In the genomic region with DNA sequence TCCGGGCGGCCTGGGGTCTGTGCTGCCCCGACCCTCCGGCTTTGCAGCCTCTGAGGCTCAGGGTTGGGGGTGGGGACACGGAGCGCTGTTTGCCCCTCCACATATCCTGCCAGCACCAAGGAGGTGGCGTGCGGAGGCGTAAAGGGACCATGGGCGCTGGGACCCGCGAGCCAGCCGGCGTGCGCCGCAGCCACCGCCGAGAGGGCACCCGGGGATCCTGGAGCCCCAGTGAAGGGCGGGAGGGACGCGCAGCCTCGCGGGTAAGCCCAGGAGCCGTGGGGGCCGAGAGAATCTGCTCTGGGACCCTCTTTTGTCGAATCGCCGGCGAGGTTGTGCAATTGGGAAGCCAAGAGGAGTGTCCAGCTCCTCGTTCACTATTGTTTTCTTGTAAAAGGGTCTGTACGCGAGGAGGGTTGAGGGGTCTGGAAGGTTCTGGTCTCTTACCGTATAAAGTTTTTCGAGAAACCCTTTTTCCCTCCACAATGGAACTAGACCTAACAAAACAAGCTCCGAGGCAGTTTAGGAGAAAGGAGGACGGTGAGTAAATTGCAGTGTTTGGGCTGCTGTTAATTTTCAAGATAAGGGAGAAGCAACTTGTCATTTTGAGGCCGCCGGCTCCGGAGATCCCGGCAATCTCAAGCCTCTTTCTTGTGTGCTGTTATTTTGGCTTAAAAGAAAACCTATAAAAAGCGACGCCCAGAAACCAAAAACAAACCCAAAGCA, we compare ENCODE assay signal across 7 cellular contexts.
DNase-seq lines count a peak whose midpoint lies in the region; ATAC-seq and TF ChIP-seq lines count a peak whose summit lies in the region.

No MANE protein-coding gene starts in this region.

- H3K9me3 ChIP-seq in ES-I3 (ENCODE audit: control insufficient read depth, insufficient read depth, low read length): no peaks in the 10 kb centered on the region
- no peaks in the 10 kb centered on the region for H3K9me3 ChIP-seq in Loucy (ENCODE audit: insufficient read depth, low read depth, low read length)

- H3K9ac ChIP-seq in ES-I3 (ENCODE audit: low read depth, low read length): peak overlapping the region; percentile 56
- H3K9ac ChIP-seq in Loucy (ENCODE audit: low read depth, low read length, poor library complexity, severe bottlenecking): peak overlapping the region; percentile 17

- H3K36me3 ChIP-seq in ES-I3 (ENCODE audit: insufficient read depth, low read length) (no peaks in the 10 kb centered on the region), Loucy (ENCODE audit: insufficient read depth, low read length) (no peaks in the 10 kb centered on the region)

- no peaks in the 10 kb centered on the region for H3F3A ChIP-seq in Loucy (ENCODE audit: low read depth)

- peak overlapping the region; percentile 75 for H3K4me2 ChIP-seq in Loucy (ENCODE audit: low read depth, low read length, poor library complexity, severe bottlenecking)

- no peak for TF ChIP-seq CTCF in Loucy (conservative IDR thresholded peaks at IDR 0.05; ENCODE audit: low read length)

- peak overlapping the region; percentile 83 for H2AFZ ChIP-seq in Loucy (ENCODE audit: low read length)

- H3K27me3 ChIP-seq in Loucy (ENCODE audit: insufficient read depth, low read length, poor library complexity, severe bottlenecking): peaks cover 40% of the 10 kb centered on the region

- DNase-seq in astrocyte of the hippocampus (ENCODE audit: low read depth, low spot score) (peak; percentile 59), retina (peak; percentile 90)
- DNase-seq in central memory CD4-positive, alpha-beta T cell: no peak

- peak; percentile 24 for ATAC-seq in GM21576 (IDR thresholded peaks at IDR 0.05; ENCODE audit: unreplicated experiment)

- H3K79me2 ChIP-seq in Loucy (ENCODE audit: insufficient read depth, low read length): no peaks in the 10 kb centered on the region

- no peaks in the 10 kb centered on the region for H4K20me1 ChIP-seq in Loucy (ENCODE audit: insufficient read depth, low read length, poor library complexity, severe bottlenecking)

- no peaks in the 10 kb centered on the region for H3K9me2 ChIP-seq in Loucy (replicated peaks; ENCODE audit: low read depth, low read length)

- H3K4me3 ChIP-seq in Loucy (ENCODE audit: low read length, poor library complexity, severe bottlenecking) (peak overlapping the region; percentile 70), iPS-11a (ENCODE audit: low read depth, low read length) (peak overlapping the region; percentile 55)

- peaks cover 10% of the 10 kb centered on the region; the same call in 1 of the 2 replicates for H3K4me1 ChIP-seq in ES-I3 (ENCODE audit: insufficient read depth, low read length)
- H3K4me1 ChIP-seq in Loucy (ENCODE audit: insufficient read depth, low read length, poor library complexity, severe bottlenecking): peaks cover 20% of the 10 kb centered on the region
